13 cellular contexts compared by ENCODE assay signal in genomic region chr2:45891719-45892118, GRCh38.
DNase-seq lines count a peak whose midpoint lies in the region; ATAC-seq and TF ChIP-seq lines count a peak whose summit lies in the region.
"Had no signal": no experiment of that assay in that cellular context is flagged by ENCODE, and none has a peak within 500 bp of the region (broad histone marks: within the 10 kb centered on the region; RNA-seq: fewer than 3 reads in every experiment).

No MANE protein-coding gene starts in this region.

- H3K27ac Mint-ChIP-seq in T-helper 17 cell (peak overlapping the region; percentile 34), neural crest cell (ENCODE audit: unreplicated experiment) (peak overlapping the region; percentile 78)

- no peak overlapping the region for H3K4me3 Mint-ChIP-seq in T-helper 17 cell
- no peak overlapping the region for H3K4me3 Mint-ChIP-seq in neural crest cell

- H3K9me3 ChIP-seq in T-helper 17 cell (ENCODE audit: control insufficient read depth, low read length, poor library complexity, severe bottlenecking): no peaks in the 10 kb centered on the region
- H3K9me3 ChIP-seq: gastroesophageal sphincter, sigmoid colon had no signal

- H3K4me1 Mint-ChIP-seq in T-helper 17 cell (peaks cover 26% of the 10 kb centered on the region), neural crest cell (peaks cover 24% of the 10 kb centered on the region)

- TF ChIP-seq CTCF in neural crest cell (conservative IDR thresholded peaks at IDR 0.05): no peak

- ATAC-seq in T-helper 17 cell: no peak
- ATAC-seq in GM18907 (IDR thresholded peaks at IDR 0.05; ENCODE audit: unreplicated experiment): no peak
- ATAC-seq: K562 had no signal

- H3K36me3 Mint-ChIP-seq in T-helper 17 cell (ENCODE audit: low read depth) (no peaks in the 10 kb centered on the region), neural crest cell (ENCODE audit: low read depth) (no peaks in the 10 kb centered on the region)

- H3K27me3 Mint-ChIP-seq in T-helper 17 cell (no peaks in the 10 kb centered on the region), neural crest cell (ENCODE audit: low read depth) (no peaks in the 10 kb centered on the region)

- peak; percentile 91 for DNase-seq in G401 (ENCODE audit: low spot score)
- peak; percentile 79 to 85 for DNase-seq in NCI-H187 (lab: John Stamatoyannopoulos, UW)
- DNase-seq in T-helper 17 cell: no peak
- DNase-seq in neural crest cell (ENCODE audit: low read depth, low spot score): no peak
- no peak for DNase-seq in kidney glomerular epithelial cell (lab: John Stamatoyannopoulos, UW)
- no peak for DNase-seq in stimulated activated CD4-positive, alpha-beta T cell treated with anti-CD3 and anti-CD28 coated beads, Interleukin-1b, Interleukin-23, amount 100 ng/mL, for 48 hours
- DNase-seq: activated T-cell treated with anti-CD3 and anti-CD28 coated beads for 4 hours; Calu3; effector CD4-positive, alpha-beta T cell; sigmoid colon had no signal

- no peaks in the 10 kb centered on the region for H3K9me3 Mint-ChIP-seq in neural crest cell

- in situ Hi-C loops in G401 (cut with HindIII; ENCODE audit: low sequenced_read_pairs): no loop called here

Comparison
In these comparisons a context has a peak if more than half of its experiments do, and no peak if none do; other contexts are left out.
1. DNase-seq: peak in G401 (single experiment) and NCI-H187 (2 of 2); none in T-helper 17 cell (0 of 3), neural crest cell (single experiment), kidney glomerular epithelial cell (single experiment) and stimulated activated CD4-positive, alpha-beta T cell treated with anti-CD3 and anti-CD28 coated beads, Interleukin-1b, Interleukin-23, amount 100 ng/mL, for 48 hours (single experiment).